Comparison of ENCODE assay signal across 26 cellular contexts in the genomic region with DNA sequence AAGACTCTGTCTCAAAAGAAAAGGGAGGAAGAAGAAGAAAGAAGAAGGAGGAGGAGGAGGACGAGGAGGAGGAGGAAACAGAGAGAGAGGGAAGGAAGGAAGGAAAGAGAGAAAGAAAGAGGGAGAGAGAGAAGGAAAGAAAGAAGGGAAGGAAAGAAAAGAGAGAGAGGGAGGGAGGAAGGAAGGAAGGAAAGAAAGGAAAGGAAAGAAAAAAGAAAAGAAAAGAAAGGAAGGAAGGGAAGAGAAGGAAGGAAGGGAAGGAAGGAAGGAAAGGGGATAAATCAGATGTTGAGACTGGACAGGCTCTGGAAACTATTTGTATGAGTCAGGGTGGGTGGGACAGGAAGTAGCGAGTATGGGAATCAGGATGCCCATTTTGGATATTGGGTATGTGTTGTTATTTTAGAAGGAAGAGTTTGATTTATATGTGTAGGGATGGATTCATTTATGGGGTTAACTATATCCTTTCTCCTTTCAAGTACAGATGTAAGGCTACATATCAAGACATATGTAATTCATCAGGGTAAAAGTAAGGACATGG. TPM values are rescaled to one million over a fixed set of nuclear protein-coding genes. Genes with fewer than 3 reads are reported as not detected.
DNase-seq lines count a peak whose midpoint lies in the region; ATAC-seq, FAIRE-seq and TF ChIP-seq lines count a peak whose summit lies in the region.
"Had no signal": no experiment of that assay in that cellular context is flagged by ENCODE, and none has a peak within 500 bp of the region (broad histone marks: within the 10 kb centered on the region; RNA-seq: fewer than 3 reads in every experiment).

No MANE protein-coding gene starts in this region.

- H3K9me1 ChIP-seq in IMR-90 (ENCODE audit: insufficient read depth, low read length), result peaks cover 3% of the 10 kb centered on the region

- no peaks in the 10 kb centered on the region for H4K20me1 ChIP-seq in IMR-90 (ENCODE audit: insufficient read depth, low read length)
- no peaks in the 10 kb centered on the region for H4K20me1 ChIP-seq in astrocyte (ENCODE audit: insufficient read depth, low read length)

- intact Hi-C loops in IMR-90 (cut with micrococcal nuclease), result no loop called here

- H3K4me2 ChIP-seq in IMR-90 (ENCODE audit: low read depth, low read length) (no peak overlapping the region), astrocyte (ENCODE audit: low read length) (peak overlapping the region; percentile 32)
- H3K4me2 ChIP-seq: hepatocyte had no signal

- peak overlapping the region; percentile 87; the same call in 2 of the 3 replicates for H2BK15ac ChIP-seq in IMR-90 (ENCODE audit: low read depth, low read length)

- dilution Hi-C loops in IMR-90 (cut with HindIII; ENCODE audit: low sequenced_read_pairs, unreplicated experiment), result no loop called here

- TF ChIP-seq CTCF in IMR-90 (conservative IDR thresholded peaks at IDR 0.05; ENCODE audit: low read depth, low read length), result no peak
- TF ChIP-seq CTCF in astrocyte (IDR thresholded peaks at IDR 0.05; ENCODE audit: insufficient read depth, low read depth, low read length), result no peak

- H3K27me3 ChIP-seq in IMR-90 (ENCODE audit: control insufficient read depth, insufficient read depth, low read length), result no peaks in the 10 kb centered on the region
- no peaks in the 10 kb centered on the region for H3K27me3 ChIP-seq in astrocyte (ENCODE audit: insufficient read depth, low read length)
- H3K27me3 ChIP-seq: cardiac muscle cell, hepatocyte, testis had no signal

- peak overlapping the region; percentile 43; the same call in 1 of the 2 replicates for H3K4ac ChIP-seq in IMR-90 (ENCODE audit: low read depth, low read length)

- POLR2A ChIA-PET in IMR-90 (lab: Charles Lee; ENCODE audit: unreplicated experiment), result no interaction called here
- POLR2A ChIA-PET in activated CD4-positive, alpha-beta memory T cell treated with anti-CD3 and anti-CD28 coated beads, Interleukin-2, amount 10 ng/mL, durations not matched to agents 7 days and 5 days (lab: Charles Lee), result interaction anchor here (0.6 kb wide), 1 partner anchor 142 kb away, joined by 3 read pairs; no protein-coding TSS in a partner anchor

- H3K56ac ChIP-seq in IMR-90 (ENCODE audit: extremely low read depth, insufficient read depth, low read length), result no peak overlapping the region

- H3K4me3 ChIP-seq in IMR-90 (ENCODE audit: insufficient read depth, low read depth, low read length) (no peak overlapping the region), astrocyte (ENCODE audit: insufficient read depth, low read depth, low read length) (no peak overlapping the region)
- H3K4me3 ChIP-seq: cardiac muscle cell, hepatocyte, psoas muscle, testis had no signal

- H3K4me1 ChIP-seq in IMR-90 (ENCODE audit: control insufficient read depth, insufficient read depth, low read length), result no peaks in the 10 kb centered on the region
- no peaks in the 10 kb centered on the region for H3K4me1 ChIP-seq in astrocyte (ENCODE audit: insufficient read depth, low read length)
- H3K4me1 ChIP-seq: psoas muscle, testis had no signal

- no peak overlapping the region for H3K27ac ChIP-seq in IMR-90 (ENCODE audit: insufficient read depth, low read length)
- H3K27ac ChIP-seq in astrocyte (ENCODE audit: low read depth, low read length), result no peak overlapping the region
- H3K27ac ChIP-seq: cardiac muscle cell, hepatocyte, psoas muscle, testis had no signal

- no TSS peak for BruUV-seq in IMR-90 (replicated peaks; lab: Mats Ljungman, UMichigan)

- FAIRE-seq in astrocyte (lab: Jason Lieb, UNC), result peak; percentile 45
- FAIRE-seq: A204.1, small intestine had no signal

- 0 out of 2 replicates have a peak overlapping the region, but pooled peaks have one; percentile 2 for H3K14ac ChIP-seq in IMR-90 (replicated peaks; ENCODE audit: low read depth, low read length)

- H2BK5ac ChIP-seq in IMR-90 (ENCODE audit: low read depth, low read length, poor library complexity, severe bottlenecking), result no peak overlapping the region

- 71% methylated on average over 1 of the region's 2 CpGs; no CpG with 5 or more reads in 1 of the 2 experiments for WGBS in IMR-90 (ENCODE audit: extremely low coverage in 2 of 2, insufficient read length in 1 of 2), 2 experiments

- peak overlapping the region; percentile 62; the same call in 1 of the 2 replicates for H4K91ac ChIP-seq in IMR-90 (ENCODE audit: insufficient read depth, low read depth, low read length)

- no peak overlapping the region for H2BK120ac ChIP-seq in IMR-90 (ENCODE audit: low read depth, low read length)

- H3K9me3 ChIP-seq in IMR-90 (ENCODE audit: control insufficient read depth, insufficient read depth, low read length) (no peaks in the 10 kb centered on the region), astrocyte (ENCODE audit: insufficient read depth, low read depth, low read length) (no peaks in the 10 kb centered on the region)
- H3K9me3 ChIP-seq: psoas muscle, testis had no signal

- no peaks in the 10 kb centered on the region for H3K9me3 Mint-ChIP-seq in astrocyte (ENCODE audit: unreplicated experiment)
- no peaks in the 10 kb centered on the region for H3K9me3 Mint-ChIP-seq in activated CD4-positive, alpha-beta memory T cell treated with anti-CD3 and anti-CD28 coated beads, Interleukin-2, amount 10 ng/mL, durations not matched to agents 7 days and 5 days
- H3K9me3 Mint-ChIP-seq: activated naive CD4-positive, alpha-beta T cell treated with anti-CD3 and anti-CD28 coated beads for 36 hours; activated T-cell treated with anti-CD3 and anti-CD28 coated beads, Interleukin-2, amount 50 U/mL, for 4 hours; stimulated activated naive B cell treated with anti-CD40 and anti-IgM and Interleukin-4, amounts not matched to agents 10 μg/mL and 1 μg/mL and 100 μg/mL, for 72 hours; T-cell had no signal

- no peak overlapping the region for H3K18ac ChIP-seq in IMR-90 (ENCODE audit: low read depth, low read length)

- no peak overlapping the region for H3K4me3 Mint-ChIP-seq in astrocyte (ENCODE audit: unreplicated experiment)
- H3K4me3 Mint-ChIP-seq in activated CD4-positive, alpha-beta memory T cell treated with anti-CD3 and anti-CD28 coated beads, Interleukin-2, amount 10 ng/mL, durations not matched to agents 7 days and 5 days, result no peak overlapping the region
- H3K4me3 Mint-ChIP-seq: activated CD4-positive, alpha-beta T cell treated with anti-CD3 and anti-CD28 coated beads for 36 hours; activated naive CD4-positive, alpha-beta T cell treated with anti-CD3 and anti-CD28 coated beads for 36 hours; activated T-cell treated with anti-CD3 and anti-CD28 coated beads, Interleukin-2, amount 50 U/mL, for 4 hours; stimulated activated naive B cell treated with anti-CD40 and anti-IgM and Interleukin-4, amounts not matched to agents 10 μg/mL and 1 μg/mL and 100 μg/mL, for 72 hours; T-cell had no signal

- H3K79me2 ChIP-seq in astrocyte (ENCODE audit: insufficient read depth, low read length), result no peaks in the 10 kb centered on the region
- H3K79me2 ChIP-seq: hepatocyte had no signal

- no peaks in the 10 kb centered on the region for H3K79me1 ChIP-seq in IMR-90 (ENCODE audit: low read depth in 1 of 2, low read length in 2 of 2)

- no peak overlapping the region for H3K27ac Mint-ChIP-seq in astrocyte (ENCODE audit: unreplicated experiment)
- H3K27ac Mint-ChIP-seq in activated CD4-positive, alpha-beta memory T cell treated with anti-CD3 and anti-CD28 coated beads, Interleukin-2, amount 10 ng/mL, durations not matched to agents 7 days and 5 days, result no peak overlapping the region
- H3K27ac Mint-ChIP-seq: activated CD4-positive, alpha-beta T cell treated with anti-CD3 and anti-CD28 coated beads for 36 hours; activated naive CD4-positive, alpha-beta T cell treated with anti-CD3 and anti-CD28 coated beads for 36 hours; stimulated activated naive B cell treated with anti-CD40 and anti-IgM and Interleukin-4, amounts not matched to agents 10 μg/mL and 1 μg/mL and 100 μg/mL, for 72 hours had no signal

- ATAC-seq in IMR-90 (ENCODE audit: low read depth), result peak; percentile 49
- ATAC-seq in HG03460 (IDR thresholded peaks at IDR 0.05; ENCODE audit: unreplicated experiment), result no peak
- ATAC-seq: activated CD4-positive, alpha-beta T cell treated with anti-CD3 and anti-CD28 coated beads for 36 hours; activated T-cell treated with anti-CD3 and anti-CD28 coated beads, Interleukin-2, amount 50 U/mL, for 4 hours; psoas muscle; stimulated activated naive B cell treated with anti-CD40 and anti-IgM and Interleukin-4, amounts not matched to agents 10 μg/mL and 1 μg/mL and 100 μg/mL, for 72 hours; T-cell had no signal

- CTCF ChIA-PET in IMR-90 (lab: Yijun Ruan, JAX), result no interaction called here
- CTCF ChIA-PET in activated CD4-positive, alpha-beta memory T cell treated with anti-CD3 and anti-CD28 coated beads, Interleukin-2, amount 10 ng/mL, durations not matched to agents 7 days and 5 days (lab: Charles Lee), result no interaction called here

- H2AK5ac ChIP-seq in IMR-90 (ENCODE audit: low read depth, low read length), result 0 out of 2 replicates have a peak overlapping the region, but pooled peaks have one; percentile 8

- H2BK20ac ChIP-seq in IMR-90 (ENCODE audit: low read depth, low read length), result 0 out of 2 replicates have a peak overlapping the region, but pooled peaks have one; percentile 24

- H3K36me3 ChIP-seq in IMR-90 (ENCODE audit: control insufficient read depth, insufficient read depth, low read length) (no peaks in the 10 kb centered on the region), astrocyte (ENCODE audit: insufficient read depth, low read length) (no peaks in the 10 kb centered on the region)
- H3K36me3 ChIP-seq: cardiac muscle cell had no signal

- H2AK9ac ChIP-seq in IMR-90 (replicated peaks; ENCODE audit: low read depth, low read length, poor library complexity), result no peak overlapping the region

- H3K27me3 Mint-ChIP-seq in astrocyte (ENCODE audit: low read depth, unreplicated experiment), result no peaks in the 10 kb centered on the region
- no peaks in the 10 kb centered on the region for H3K27me3 Mint-ChIP-seq in activated CD4-positive, alpha-beta memory T cell treated with anti-CD3 and anti-CD28 coated beads, Interleukin-2, amount 10 ng/mL, durations not matched to agents 7 days and 5 days
- H3K27me3 Mint-ChIP-seq: activated CD4-positive, alpha-beta T cell treated with anti-CD3 and anti-CD28 coated beads for 36 hours; stimulated activated naive B cell treated with anti-CD40 and anti-IgM and Interleukin-4, amounts not matched to agents 10 μg/mL and 1 μg/mL and 100 μg/mL, for 72 hours; T-cell had no signal

- in situ Hi-C loops in IMR-90 (cut with MboI; ENCODE audit: low sequenced_read_pairs), result no loop called here

- H4K5ac ChIP-seq in IMR-90 (ENCODE audit: low read depth, low read length), result peak overlapping the region; percentile 55; the same call in 1 of the 2 replicates

- DNase-seq in AG08395 (ENCODE audit: low spot score) (peak; percentile 71), IMR-90 (no peak), astrocyte (ENCODE audit: low read depth) (no peak), kidney tubule cell (ENCODE audit: low spot score) (peak; percentile 30), NCI-H446 (lab: John Stamatoyannopoulos, UW) (no peak), HuH-7.5 (ENCODE audit: low spot score) (no peak)
- DNase-seq in activated CD4-positive, alpha-beta memory T cell treated with anti-CD3 and anti-CD28 coated beads, Interleukin-2, amount 10 ng/mL, durations not matched to agents 7 days and 5 days, result no peak
- DNase-seq: activated CD4-positive, alpha-beta T cell treated with anti-CD3 and anti-CD28 coated beads for 36 hours; activated naive CD4-positive, alpha-beta T cell treated with anti-CD3 and anti-CD28 coated beads for 36 hours; activated T-cell treated with anti-CD3 and anti-CD28 coated beads, Interleukin-2, amount 50 U/mL, for 4 hours; amniotic stem cell; dermis blood vessel endothelial cell; MV-4-11; NCI-H1694; NCI-H2171 treated with DMSO at 0.1 percent for 48 hours; NCI-H526 treated with DMSO at 0.1 percent for 48 hours; psoas muscle; SHP77; small intestine; stimulated activated naive B cell treated with anti-CD40 and anti-IgM and Interleukin-4, amounts not matched to agents 10 μg/mL and 1 μg/mL and 100 μg/mL, for 72 hours; T-cell; testis had no signal

- H3K36me3 Mint-ChIP-seq in astrocyte (ENCODE audit: low read depth, unreplicated experiment), result no peaks in the 10 kb centered on the region
- no peaks in the 10 kb centered on the region for H3K36me3 Mint-ChIP-seq in activated CD4-positive, alpha-beta memory T cell treated with anti-CD3 and anti-CD28 coated beads, Interleukin-2, amount 10 ng/mL, durations not matched to agents 7 days and 5 days (ENCODE audit: low read depth)
- H3K36me3 Mint-ChIP-seq: stimulated activated naive B cell treated with anti-CD40 and anti-IgM and Interleukin-4, amounts not matched to agents 10 μg/mL and 1 μg/mL and 100 μg/mL, for 72 hours; T-cell had no signal

- H4K8ac ChIP-seq in IMR-90 (ENCODE audit: low read depth in 2 of 2, low read length in 2 of 2), result peak overlapping the region in 1 of 2 experiments; percentile 81; a peak in 2 of 4 replicates

- TF ChIP-seq RAD21 in IMR-90 (IDR thresholded peaks at IDR 0.05; ENCODE audit: low read length), result no peak

- TF ChIP-seq POLR2A in IMR-90 (IDR thresholded peaks at IDR 0.05; ENCODE audit: low read depth, low read length), result no peak

- no peak overlapping the region for H3K9ac ChIP-seq in IMR-90 (ENCODE audit: low read depth, low read length)
- H3K9ac ChIP-seq in astrocyte (ENCODE audit: low read length), result no peak overlapping the region

- H3K23ac ChIP-seq in IMR-90 (ENCODE audit: low read depth, low read length), result no peak overlapping the region

- H3K4me1 Mint-ChIP-seq in astrocyte (ENCODE audit: low read depth, unreplicated experiment), result no peaks in the 10 kb centered on the region
- peaks cover 2% of the 10 kb centered on the region for H3K4me1 Mint-ChIP-seq in activated CD4-positive, alpha-beta memory T cell treated with anti-CD3 and anti-CD28 coated beads, Interleukin-2, amount 10 ng/mL, durations not matched to agents 7 days and 5 days

- peak overlapping the region; percentile 41 for H2AFZ ChIP-seq in IMR-90 (replicated peaks; ENCODE audit: low read length, poor library complexity)
- H2AFZ ChIP-seq in astrocyte (ENCODE audit: low read depth, low read length), result peak overlapping the region; percentile 67
- H2AFZ ChIP-seq: hepatocyte had no signal

RNA-seq across cellular contexts. Expression of a gene that starts 6.0 kb away (rescaled TPM):
- 2,871 and 3,750 TPM in 2 replicates for total RNA-seq in IMR-90 (2012; rRNA removed)
- polyA plus RNA-seq in IMR-90 (2012; rRNA removed), result 3,097 and 3,312 TPM in 2 replicates
- 2,912 and 3,812 TPM in 2 replicates for polyA plus RNA-seq in IMR-90 (2012; cell fraction: cytosol; rRNA removed)
- 2,181 and 2,704 TPM in 2 replicates for polyA plus RNA-seq in IMR-90 (2012; cell fraction: nucleus; rRNA removed; ENCODE audit: low replicate concordance)
- 1,056 and 1,182 TPM in 2 replicates for total RNA-seq in astrocyte
- total RNA-seq in activated CD4-positive, alpha-beta memory T cell treated with anti-CD3 and anti-CD28 coated beads, Interleukin-2, amount 10 ng/mL, durations not matched to agents 7 days and 5 days, result 1,000 to 10,000 TPM; 1,526 to 1,529 TPM

RNA-seq across cellular contexts. Expression of a gene that starts 24.3 kb away (rescaled TPM):
- total RNA-seq in IMR-90 (2012; rRNA removed), result 6.3 and 19.7 TPM in 2 replicates
- 81.5 and 82.8 TPM in 2 replicates for polyA plus RNA-seq in IMR-90 (2012; rRNA removed)
- polyA plus RNA-seq in IMR-90 (2012; cell fraction: cytosol; rRNA removed), result 12.5 and 103 TPM in 2 replicates
- polyA plus RNA-seq in IMR-90 (2012; cell fraction: nucleus; rRNA removed; ENCODE audit: low replicate concordance), result 69.4 and 179 TPM in 2 replicates
- 12.0 and 14.1 TPM in 2 replicates for total RNA-seq in astrocyte
- total RNA-seq in activated CD4-positive, alpha-beta memory T cell treated with anti-CD3 and anti-CD28 coated beads, Interleukin-2, amount 10 ng/mL, durations not matched to agents 7 days and 5 days, result under 1 TPM in 1 of 2 experiments, not detected in 1; 0.15 TPM

Comparison
In these comparisons a context has a peak if more than half of its experiments do, and no peak if none do; other contexts are left out.
1. DNase-seq: peak in AG08395 (single experiment) and kidney tubule cell (single experiment); none in IMR-90 (single experiment), astrocyte (single experiment), NCI-H446 (0 of 2), HuH-7.5 (single experiment) and activated CD4-positive, alpha-beta memory T cell treated with anti-CD3 and anti-CD28 coated beads, Interleukin-2, amount 10 ng/mL, durations not matched to agents 7 days and 5 days (single experiment).